In the genomic region with DNA sequence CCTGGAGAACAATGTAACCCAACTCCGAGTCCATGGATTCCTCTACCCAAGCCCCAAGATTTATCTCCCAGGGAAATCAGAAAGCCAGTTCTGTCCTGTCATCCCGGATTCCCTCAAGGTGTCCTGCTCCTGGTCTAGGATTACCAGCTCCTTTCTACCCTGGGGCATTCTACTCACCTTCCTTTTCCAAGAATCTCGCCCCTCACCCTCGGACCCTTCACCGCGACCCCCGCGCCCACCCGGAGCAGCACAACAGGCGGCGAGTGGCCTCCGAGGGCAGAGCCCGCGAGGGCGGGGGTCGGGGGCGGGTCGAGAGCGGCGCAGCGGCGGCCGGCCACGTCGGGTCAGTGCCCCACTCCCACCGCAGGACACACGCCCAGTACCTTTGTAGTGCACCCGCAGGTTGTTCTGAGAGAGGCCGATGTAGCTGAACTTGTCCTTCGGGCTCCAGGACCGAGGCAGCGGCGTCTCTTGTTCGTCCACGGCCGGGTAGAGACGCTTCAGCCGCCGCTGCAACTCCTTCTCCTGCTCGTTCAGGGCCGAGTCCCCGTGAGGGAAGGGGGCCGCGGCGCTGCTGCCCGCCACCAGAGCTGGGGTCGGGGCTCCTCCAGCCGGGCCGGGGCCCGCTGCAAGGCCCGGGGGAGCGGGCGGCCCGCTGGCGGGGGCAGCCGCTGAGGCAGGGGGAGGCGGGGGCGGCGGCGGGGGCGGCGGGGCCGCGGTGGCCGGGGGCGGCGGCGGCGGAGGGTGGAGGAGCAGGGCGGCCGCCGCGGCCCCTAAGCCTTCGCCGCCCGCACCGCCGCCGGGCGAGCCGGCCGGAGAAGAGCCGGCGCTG, we compare ENCODE assay signal across 8 cellular contexts. TPM values are rescaled to one million over a fixed set of nuclear protein-coding genes. Genes with fewer than 3 reads are reported as not detected.
DNase-seq lines count a peak whose midpoint lies in the region; ATAC-seq and TF ChIP-seq lines count a peak whose summit lies in the region.

No MANE protein-coding gene starts in this region.

- peak overlapping the region; percentile 78 for H3K4me3 ChIP-seq in AG04449 (ENCODE audit: low read depth, low read length)
- peak overlapping the region; percentile 67 for H3K4me3 ChIP-seq in SJCRH30

- TF ChIP-seq CTCF in AG04449 (IDR thresholded peaks at IDR 0.05; ENCODE audit: insufficient read depth, low read length, missing control alignments) = no peak

- no peaks in the 10 kb centered on the region for H3K27me3 ChIP-seq in SJCRH30

- CTCF ChIA-PET in AG04449 (lab: Yijun Ruan, JAX) = interaction anchor here (0.9 to 3.7 kb wide), 8 partner anchors 11 to 95 kb away, joined by 3 to 19 read pairs (median 6); a partner anchor contains a TSS

- no peaks in the 10 kb centered on the region for H3K4me1 ChIP-seq in SJCRH30

- no peaks in the 10 kb centered on the region for H3K36me3 ChIP-seq in SJCRH30

- POLR2A ChIA-PET in AG04449 (lab: Yijun Ruan, JAX) = interaction anchor here (3.4 kb wide), 1 partner anchor 95 kb away, joined by 16 read pairs; a partner anchor contains a TSS

- ATAC-seq in GM18907 (IDR thresholded peaks at IDR 0.05; ENCODE audit: unreplicated experiment) = peak; percentile 23
- ATAC-seq in HG03139 (IDR thresholded peaks at IDR 0.05; ENCODE audit: unreplicated experiment) = peak; percentile 22

- DNase-seq in AG04449 (ENCODE audit: low read depth, low spot score) (no peak), SJCRH30 (peak; percentile 11 to 31), anterior cingulate cortex (lab: John Stamatoyannopoulos, UW) (peak in 36 of 58 donors; percentile 8 to 64 (median 22)), hepatic stellate cell (ENCODE audit: low spot score) (peak; percentile 22), renal cortical epithelial cell (ENCODE audit: low read depth) (peak; percentile 25), cerebellar nuclear complex (lab: John Stamatoyannopoulos, UW) (no peak)

- H3K9me3 ChIP-seq in SJCRH30 (replicated peaks) = no peaks in the 10 kb centered on the region

- peak overlapping the region; percentile 21; the same call in 1 of the 2 replicates for H3K27ac ChIP-seq in SJCRH30

RNA-seq across cellular contexts. Expression of a gene that starts 0.9 kb away (rescaled TPM):
- 20.1 and 22.7 TPM in 2 replicates for total RNA-seq in SJCRH30 (2014; rRNA removed; shearing (Covaris generic))
- total RNA-seq in renal cortical epithelial cell = 23.1 and 57.0 TPM in 2 replicates

Comparison
In these comparisons a context has a peak if more than half of its experiments do, and no peak if none do; other contexts are left out.
1. DNase-seq: peak in SJCRH30 (2 of 2), anterior cingulate cortex (36 of 58), hepatic stellate cell (single experiment) and renal cortical epithelial cell (single experiment); none in AG04449 (single experiment) and cerebellar nuclear complex (0 of 2).